Comparison of ENCODE assay signal across 8 cellular contexts in genomic region chr7:105268056-105268455, GRCh38.
DNase-seq lines count a peak whose midpoint lies in the region; ATAC-seq, FAIRE-seq and TF ChIP-seq lines count a peak whose summit lies in the region.

No MANE protein-coding gene starts in this region.

- intact Hi-C loops in natural killer cell (cut with micrococcal nuclease) = loop anchor here (5.0 to 10.0 kb wide), 3 partner anchors 39 to 84 kb away; no protein-coding TSS in a partner anchor

- TF ChIP-seq CTCF in choroid plexus epithelial cell (conservative IDR thresholded peaks at IDR 0.05; ENCODE audit: low read depth, low read length) (no peak), natural killer cell (IDR thresholded peaks at IDR 0.05) (no peak), GM13977 (IDR thresholded peaks at IDR 0.05; ENCODE audit: extremely low read depth, insufficient read depth, missing control alignments) (no peak)

- peaks cover 27% of the 10 kb centered on the region for H3K4me1 Mint-ChIP-seq in activated CD8-positive, alpha-beta memory T cell treated with anti-CD3 and anti-CD28 coated beads, Interleukin-2, amount 10 ng/mL, durations not matched to agents 7 days and 5 days
- H3K4me1 Mint-ChIP-seq in natural killer cell = peaks cover 76 to 89% of the 10 kb centered on the region in 2 donors

- ATAC-seq in activated CD8-positive, alpha-beta memory T cell treated with anti-CD3 and anti-CD28 coated beads, Interleukin-2, amount 10 ng/mL, durations not matched to agents 7 days and 5 days = peak; percentile 85
- ATAC-seq in natural killer cell (peak; percentile 49 to 74 (median 59)), HG02973 (IDR thresholded peaks at IDR 0.05; ENCODE audit: unreplicated experiment) (no peak)

- CTCF ChIA-PET in activated CD8-positive, alpha-beta memory T cell treated with anti-CD3 and anti-CD28 coated beads, Interleukin-2, amount 10 ng/mL, durations not matched to agents 7 days and 5 days (lab: Charles Lee) = interaction anchor here (1.0 to 1.2 kb wide), 2 partner anchors 39 to 287 kb away, joined by 3 read pairs; no protein-coding TSS in a partner anchor

- in situ Hi-C loops in GM13977 (cut with MboI; ENCODE audit: low pct_unique_long_range_greater_than_20kb, low sequenced_read_pairs, unreplicated experiment) = no loop called here

- peak overlapping the region; percentile 83 for H3K27ac Mint-ChIP-seq in activated CD8-positive, alpha-beta memory T cell treated with anti-CD3 and anti-CD28 coated beads, Interleukin-2, amount 10 ng/mL, durations not matched to agents 7 days and 5 days
- H3K27ac Mint-ChIP-seq in natural killer cell = peak overlapping the region; percentile 92 to 94

- no peak for FAIRE-seq in frontal cortex (lab: Jason Lieb, UNC)

- no peaks in the 10 kb centered on the region for H3K36me3 Mint-ChIP-seq in activated CD8-positive, alpha-beta memory T cell treated with anti-CD3 and anti-CD28 coated beads, Interleukin-2, amount 10 ng/mL, durations not matched to agents 7 days and 5 days
- no peaks in the 10 kb centered on the region for H3K36me3 Mint-ChIP-seq in natural killer cell

- peak overlapping the region; percentile 55 for H3K4me3 ChIP-seq in choroid plexus epithelial cell (ENCODE audit: low read depth, low read length)

- no peaks in the 10 kb centered on the region for H3K27me3 Mint-ChIP-seq in activated CD8-positive, alpha-beta memory T cell treated with anti-CD3 and anti-CD28 coated beads, Interleukin-2, amount 10 ng/mL, durations not matched to agents 7 days and 5 days
- H3K27me3 Mint-ChIP-seq in natural killer cell (ENCODE audit: low read depth in 2 of 2) = no peaks in the 10 kb centered on the region

- no peak for DNase-seq in activated CD8-positive, alpha-beta memory T cell treated with anti-CD3 and anti-CD28 coated beads, Interleukin-2, amount 10 ng/mL, durations not matched to agents 7 days and 5 days
- DNase-seq in activated CD8-positive, alpha-beta memory T cell treated with anti-CD3 and anti-CD28 coated beads, Interleukin-2, amount 50 U/mL, for 4 hours = no peak
- DNase-seq in NCI-H226 (peak; percentile 63), choroid plexus epithelial cell (ENCODE audit: low read depth) (peak; percentile 73), natural killer cell (no peak), GM13977 (ENCODE audit: low spot score) (no peak), frontal cortex (ENCODE audit: low spot score in 2 of 2) (no peak)

- H3K9me3 Mint-ChIP-seq in activated CD8-positive, alpha-beta memory T cell treated with anti-CD3 and anti-CD28 coated beads, Interleukin-2, amount 10 ng/mL, durations not matched to agents 7 days and 5 days (ENCODE audit: low read depth) = no peaks in the 10 kb centered on the region
- H3K9me3 Mint-ChIP-seq in natural killer cell = no peaks in the 10 kb centered on the region

- H3K4me3 Mint-ChIP-seq in activated CD8-positive, alpha-beta memory T cell treated with anti-CD3 and anti-CD28 coated beads, Interleukin-2, amount 10 ng/mL, durations not matched to agents 7 days and 5 days = peak overlapping the region; percentile 67
- peak overlapping the region; percentile 97 for H3K4me3 Mint-ChIP-seq in natural killer cell

Comparison
In these comparisons a context has a peak if more than half of its experiments do, and no peak if none do; other contexts are left out.
1. DNase-seq: peak in NCI-H226 (single experiment) and choroid plexus epithelial cell (single experiment); none in activated CD8-positive, alpha-beta memory T cell treated with anti-CD3 and anti-CD28 coated beads, Interleukin-2, amount 10 ng/mL, durations not matched to agents 7 days and 5 days (single experiment), activated CD8-positive, alpha-beta memory T cell treated with anti-CD3 and anti-CD28 coated beads, Interleukin-2, amount 50 U/mL, for 4 hours (single experiment), natural killer cell (single experiment), GM13977 (single experiment) and frontal cortex (0 of 2).